9 cellular contexts compared by ENCODE assay signal in the genomic region with DNA sequence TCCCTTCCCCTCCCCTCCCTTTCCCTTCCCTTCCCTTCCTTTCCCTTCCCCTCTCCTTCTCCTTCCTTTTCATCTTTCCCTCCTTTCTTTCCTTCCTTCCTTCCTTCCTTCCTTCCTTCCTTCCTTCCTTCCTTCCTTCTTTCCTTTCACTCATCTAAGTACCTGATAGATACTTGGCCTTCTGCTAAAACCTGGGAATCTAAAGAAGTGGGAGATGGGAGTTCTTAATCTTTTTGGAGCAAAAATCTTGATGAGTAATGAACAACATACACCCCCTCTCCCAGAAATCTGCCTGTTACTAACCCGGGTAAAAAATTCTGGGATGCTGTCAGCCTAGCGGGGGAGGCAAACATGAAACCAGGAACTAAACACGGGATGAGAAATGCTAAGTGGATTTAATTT.
"Had no signal": no experiment of that assay in that cellular context is flagged by ENCODE, and none has a peak within 500 bp of the region (broad histone marks: within the 10 kb centered on the region; RNA-seq: fewer than 3 reads in every experiment).

No MANE protein-coding gene starts in this region.

- H3K4me3 ChIP-seq: colonic mucosa, mucosa of descending colon, testis had no signal

- H3K4me1 ChIP-seq: colonic mucosa, testis had no signal

- ATAC-seq: activated T-cell treated with anti-CD3 and anti-CD28 coated beads, Interleukin-2, amount 50 U/mL, for 72 hours; mucosa of descending colon; naive thymus-derived CD8-positive, alpha-beta T cell had no signal

- H3K36me3 ChIP-seq: colonic mucosa had no signal

- H3K27me3 ChIP-seq: colonic mucosa, testis had no signal

- DNase-seq: activated CD4-positive, alpha-beta memory T cell treated with anti-CD3 and anti-CD28 coated beads for 36 hours; activated naive CD8-positive, alpha-beta T cell treated with anti-CD3 and anti-CD28 coated beads, Interleukin-2, amount 10 ng/mL, durations not matched to agents 7 days and 5 days; activated T-cell treated with anti-CD3 and anti-CD28 coated beads, Interleukin-2, amount 50 U/mL, for 72 hours; colonic mucosa; mucosa of descending colon; naive thymus-derived CD8-positive, alpha-beta T cell; stimulated activated CD4-positive, alpha-beta T cell treated with anti-CD3 and anti-CD28 coated beads, Interleukin-12 subunit alpha, Interleukin-12 subunit beta, amount 100 ng/mL, for 4 hours; testis had no signal

- H3K27ac ChIP-seq: colonic mucosa, testis, VCaP had no signal

- H3K9me3 ChIP-seq: colonic mucosa, mucosa of descending colon, testis had no signal
